In the genomic region with DNA sequence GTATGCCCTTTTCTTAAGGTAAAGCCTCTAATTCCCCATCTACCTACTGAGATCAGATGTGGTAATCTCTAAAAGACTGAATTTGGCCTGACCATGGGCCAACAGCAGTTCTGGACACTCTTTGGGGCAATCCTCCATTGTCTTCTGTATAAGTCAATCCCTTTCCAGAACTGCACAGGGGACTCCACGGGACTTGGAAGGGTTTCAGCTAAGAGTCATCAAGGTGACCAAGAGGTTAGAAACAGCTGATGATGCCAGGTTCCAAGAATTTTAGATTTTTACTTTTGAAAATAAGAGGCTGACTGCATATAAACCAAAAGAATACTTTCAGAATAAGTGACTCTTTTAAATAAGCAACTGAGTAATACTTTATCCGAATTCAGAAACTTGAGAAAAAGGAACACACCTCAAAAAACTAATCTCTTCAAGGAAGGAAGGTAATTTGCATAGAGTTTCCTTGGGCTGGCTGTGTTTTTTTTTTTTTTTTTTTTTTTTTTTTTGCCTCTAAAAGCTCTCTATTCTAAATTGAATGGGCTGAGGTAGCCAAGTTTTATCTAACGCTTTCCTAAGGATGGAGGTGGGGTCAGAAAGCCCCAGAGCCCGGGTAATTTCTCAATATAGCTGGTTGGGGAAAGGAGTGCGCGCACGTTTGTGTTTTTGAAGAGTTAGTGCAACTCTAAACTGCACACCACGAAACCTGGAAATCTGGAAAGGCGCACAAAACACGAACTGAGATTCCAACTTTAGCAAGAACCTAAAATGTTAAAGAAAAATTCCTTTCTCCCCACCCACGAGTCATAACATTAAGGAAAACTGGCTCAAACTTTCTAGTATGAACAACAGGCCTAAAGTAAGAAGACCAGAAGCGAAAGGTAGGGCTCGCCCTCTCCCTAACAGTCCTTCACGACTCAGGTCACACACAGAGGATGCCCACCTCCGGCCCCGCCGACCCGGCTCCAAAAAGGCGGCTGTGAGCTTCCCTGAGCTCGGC, we compare ENCODE assay signal across 8 cellular contexts. TPM values are rescaled to one million over a fixed set of nuclear protein-coding genes. Genes with fewer than 3 reads are reported as not detected.
DNase-seq lines count a peak whose midpoint lies in the region; ATAC-seq, FAIRE-seq and TF ChIP-seq lines count a peak whose summit lies in the region.

No MANE protein-coding gene starts in this region.

- peak overlapping the region; percentile 90 for H3K27ac Mint-ChIP-seq in activated naive CD8-positive, alpha-beta T cell treated with anti-CD3 and anti-CD28 coated beads, Interleukin-2, amount 50 U/mL, for 24 hours

- TF ChIP-seq CTCF in heart right ventricle (IDR thresholded peaks at IDR 0.05) (no peak), keratinocyte (optimal IDR thresholded peaks at IDR 0.05 in 1 of 3, IDR thresholded peaks at IDR 0.05 in 1 of 3, conservative IDR thresholded peaks at IDR 0.05 in 1 of 3; ENCODE audit: extremely low read depth in 1 of 3, insufficient read depth in 2 of 3, low read length in 3 of 3) (no peak)

- no peaks in the 10 kb centered on the region for H3K9me3 Mint-ChIP-seq in activated naive CD8-positive, alpha-beta T cell treated with anti-CD3 and anti-CD28 coated beads, Interleukin-2, amount 50 U/mL, for 24 hours

- H3K27me3 Mint-ChIP-seq in activated naive CD8-positive, alpha-beta T cell treated with anti-CD3 and anti-CD28 coated beads, Interleukin-2, amount 50 U/mL, for 24 hours, result peaks cover 2% of the 10 kb centered on the region

- DNase-seq in heart right ventricle (peak in 1 of 2 donors; percentile 52), Right ventricle myocardium inferior (ENCODE audit: missing footprints) (no peak), keratinocyte (ENCODE audit: low read depth, low spot score) (no peak), substantia nigra (lab: John Stamatoyannopoulos, UW) (peak in 1 of 49 donors; percentile 9), AML-193 (lab: John Stamatoyannopoulos, UW) (no peak), iPS-NIHi7 (ENCODE audit: extremely low spot score) (no peak)
- DNase-seq in activated naive CD8-positive, alpha-beta T cell treated with anti-CD3 and anti-CD28 coated beads, Interleukin-2, amount 50 U/mL, for 24 hours, result no peak
- no peak for DNase-seq in NK-92 treated with Interleukin-12 subunit alpha and Interleukin-12 subunit beta, amount 100 ng/mL, for 24 hours (lab: John Stamatoyannopoulos, UW)

- no peak for FAIRE-seq in keratinocyte (lab: Jason Lieb, UNC)

- H3K4me2 ChIP-seq in keratinocyte (ENCODE audit: control insufficient read depth, extremely low read depth, insufficient read depth, low read depth, low read length), result peak overlapping the region; percentile 66

- peaks cover 62% of the 10 kb centered on the region for H3K4me1 Mint-ChIP-seq in activated naive CD8-positive, alpha-beta T cell treated with anti-CD3 and anti-CD28 coated beads, Interleukin-2, amount 50 U/mL, for 24 hours

- H3K27me3 ChIP-seq in heart right ventricle (no peaks in the 10 kb centered on the region), keratinocyte (ENCODE audit: control insufficient read depth, extremely low read depth, insufficient read depth, low read length) (no peaks in the 10 kb centered on the region)

- H3K4me3 ChIP-seq in heart right ventricle (peak overlapping the region; percentile 73 to 100 (median 92)), keratinocyte (ENCODE audit: control insufficient read depth in 2 of 3, extremely low read depth in 1 of 3, insufficient read depth in 2 of 3, low read depth in 1 of 3, low read length in 3 of 3) (peak overlapping the region; percentile 81 to 96 (median 91))

- peaks cover 76% of the 10 kb centered on the region for H3K36me3 Mint-ChIP-seq in activated naive CD8-positive, alpha-beta T cell treated with anti-CD3 and anti-CD28 coated beads, Interleukin-2, amount 50 U/mL, for 24 hours (ENCODE audit: low read depth)

- 1 to 3% methylated on average over 20 of the region's 20 CpGs for WGBS in heart right ventricle, 2 donors

- peaks cover 56% of the 10 kb centered on the region for H3K79me2 ChIP-seq in keratinocyte (ENCODE audit: control insufficient read depth, insufficient read depth, low read length)

- peaks cover 3% of the 10 kb centered on the region for H3K9me1 ChIP-seq in keratinocyte (ENCODE audit: control insufficient read depth, extremely low read depth, insufficient read depth, low read length)

- no peaks in the 10 kb centered on the region for H3K9me3 ChIP-seq in heart right ventricle
- H3K9me3 ChIP-seq in keratinocyte (ENCODE audit: control insufficient read depth, low read depth, low read length), result no peaks in the 10 kb centered on the region

- peak overlapping the region; percentile 93 for H3K4me3 Mint-ChIP-seq in activated naive CD8-positive, alpha-beta T cell treated with anti-CD3 and anti-CD28 coated beads, Interleukin-2, amount 50 U/mL, for 24 hours

- H2AFZ ChIP-seq in keratinocyte (ENCODE audit: control insufficient read depth, low read length), result no peak overlapping the region

- intact Hi-C loops in heart right ventricle (cut with DNase I), result loop anchor here in 4 of 10 donors (5.0 to 10.0 kb wide), 4 partner anchors 41 to 84 kb away; partner anchors contain the start of gene DNAJB5 (in 2 of the 4)
- intact Hi-C loops in Right ventricle myocardium inferior (cut with DNase I), result loop anchor here (2.0 kb wide), 1 partner anchor 76 kb away; no protein-coding TSS in a partner anchor

- ATAC-seq in heart right ventricle, result peak in 1 of 8 donors; percentile 45
- ATAC-seq in Right ventricle myocardium inferior, result no peak
- no peak for ATAC-seq in activated naive CD8-positive, alpha-beta T cell treated with anti-CD3 and anti-CD28 coated beads, Interleukin-2, amount 50 U/mL, for 24 hours

- peaks cover 41% of the 10 kb centered on the region for H4K20me1 ChIP-seq in keratinocyte (ENCODE audit: control insufficient read depth, extremely low read depth, insufficient read depth, low read length)

- H3K9ac ChIP-seq in keratinocyte (ENCODE audit: control insufficient read depth, extremely low read depth, insufficient read depth, low read length), result peak overlapping the region; percentile 97

- peaks cover 0 to 67% (median 21%) of the 10 kb centered on the region in 9 donors for H3K36me3 ChIP-seq in heart right ventricle
- peaks cover 19 to 32% of the 10 kb centered on the region in 2 experiments for H3K36me3 ChIP-seq in keratinocyte (ENCODE audit: control insufficient read depth in 2 of 2, extremely low read depth in 1 of 2, insufficient read depth in 2 of 2, low read length in 2 of 2)

- H3K27ac ChIP-seq in heart right ventricle (peak overlapping the region; percentile 96 to 100 (median 100)), keratinocyte (ENCODE audit: control insufficient read depth, insufficient read depth, low read length) (peak overlapping the region; percentile 94), substantia nigra (ENCODE audit: low read depth, low read length, poor library complexity, severe bottlenecking) (peak overlapping the region; percentile 92)

- peaks cover 0 to 49% (median 39%) of the 10 kb centered on the region in 9 donors for H3K4me1 ChIP-seq in heart right ventricle
- peaks cover 43% of the 10 kb centered on the region for H3K4me1 ChIP-seq in keratinocyte (ENCODE audit: control insufficient read depth, extremely low read depth, insufficient read depth, low read length)

- dilution Hi-C loops in keratinocyte (cut with MboI; ENCODE audit: extremely low pct_ligation_motif_present, low sequenced_read_pairs), result no loop called here

RNA-seq across cellular contexts. Expression of gene VCP, which starts 1.3 kb away (rescaled TPM):
- total RNA-seq in heart right ventricle (100 to 1,000 TPM; 227 to 385 (median 300) TPM), Right ventricle myocardium inferior (258 TPM)
- polyA plus RNA-seq in heart right ventricle (100 to 1,000 TPM in 1 of 2 donors, 10 to 100 TPM in 1; 69.9 to 248 TPM), keratinocyte (339 to 414 TPM (median 356 TPM) in 3 replicates)
- 109 TPM for polyA plus RNA-seq in keratinocyte (2011; ENCODE audit: low read depth)
- polyA plus RNA-seq in keratinocyte (2011; cell fraction: cytosol; rRNA removed), result 235 and 294 TPM in 2 replicates
- 447 and 511 TPM in 2 replicates for polyA plus RNA-seq in keratinocyte (2011; cell fraction: nucleus; rRNA removed)
- 197 and 386 TPM in 2 replicates for polyA plus RNA-seq in keratinocyte (2012; ENCODE audit: low replicate concordance)
- polyA minus RNA-seq in keratinocyte, result 460 to 537 TPM (median 484 TPM) in 3 replicates
- polyA minus RNA-seq in keratinocyte (2011; cell fraction: cytosol; rRNA and poly(A)+ RNA removed), result 296 TPM
- polyA minus RNA-seq in keratinocyte (2011; cell fraction: nucleus; rRNA and poly(A)+ RNA removed), result 417 and 614 TPM in 2 replicates

RNA-seq across cellular contexts. Expression of gene FANCG, which starts 8.6 kb away (rescaled TPM):
- 1 to 10 TPM; 2.6 to 9.8 (median 4.5) TPM for total RNA-seq in heart right ventricle
- polyA plus RNA-seq in heart right ventricle, result 1 to 10 TPM; 3.4 to 6.4 TPM
- 4.2 TPM for total RNA-seq in Right ventricle myocardium inferior
- 9.4 to 14.6 TPM (median 14.5 TPM) in 3 replicates for polyA plus RNA-seq in keratinocyte
- polyA plus RNA-seq in keratinocyte (2011; ENCODE audit: low read depth), result 8.3 TPM
- polyA plus RNA-seq in keratinocyte (2011; cell fraction: cytosol; rRNA removed), result 5.1 and 7.0 TPM in 2 replicates
- 27.6 and 30.3 TPM in 2 replicates for polyA plus RNA-seq in keratinocyte (2011; cell fraction: nucleus; rRNA removed)
- 10.5 and 16.2 TPM in 2 replicates for polyA plus RNA-seq in keratinocyte (2012; ENCODE audit: low replicate concordance)
- polyA minus RNA-seq in keratinocyte, result 5.7 to 16.3 TPM (median 16.1 TPM) in 3 replicates
- 4.0 TPM for polyA minus RNA-seq in keratinocyte (2011; cell fraction: cytosol; rRNA and poly(A)+ RNA removed)
- 7.4 and 11.3 TPM in 2 replicates for polyA minus RNA-seq in keratinocyte (2011; cell fraction: nucleus; rRNA and poly(A)+ RNA removed)

RNA-seq across cellular contexts. Expression of gene PIGO, which starts 25.3 kb away (rescaled TPM):
- total RNA-seq in heart right ventricle (10 to 100 TPM in 4 of 10 donors, 1 to 10 TPM in 6; 8.2 to 12.3 (median 9.9) TPM), Right ventricle myocardium inferior (8.5 TPM)
- polyA plus RNA-seq in heart right ventricle (10 to 100 TPM; 10.6 to 10.7 TPM), keratinocyte (18.6 to 27.0 TPM (median 20.7 TPM) in 3 replicates)
- 7.3 TPM for polyA plus RNA-seq in keratinocyte (2011; ENCODE audit: low read depth)
- polyA plus RNA-seq in keratinocyte (2011; cell fraction: cytosol; rRNA removed), result 6.6 and 8.7 TPM in 2 replicates
- polyA plus RNA-seq in keratinocyte (2011; cell fraction: nucleus; rRNA removed), result 40.9 and 44.2 TPM in 2 replicates
- polyA plus RNA-seq in keratinocyte (2012; ENCODE audit: low replicate concordance), result 12.0 and 19.7 TPM in 2 replicates
- 27.8 to 50.9 TPM (median 29.3 TPM) in 3 replicates for polyA minus RNA-seq in keratinocyte
- 8.1 TPM for polyA minus RNA-seq in keratinocyte (2011; cell fraction: cytosol; rRNA and poly(A)+ RNA removed)
- 32.5 and 39.8 TPM in 2 replicates for polyA minus RNA-seq in keratinocyte (2011; cell fraction: nucleus; rRNA and poly(A)+ RNA removed)

RNA-seq across cellular contexts. Expression of gene STOML2, which starts 31.8 kb away (rescaled TPM):
- total RNA-seq in heart right ventricle (100 to 1,000 TPM; 122 to 153 (median 127) TPM), Right ventricle myocardium inferior (156 TPM)
- polyA plus RNA-seq in heart right ventricle (100 to 1,000 TPM in 1 of 2 donors, 10 to 100 TPM in 1; 43.7 to 151 TPM), keratinocyte (149 to 174 TPM (median 154 TPM) in 3 replicates)
- polyA plus RNA-seq in keratinocyte (2011; ENCODE audit: low read depth), result 53.8 TPM
- 129 and 146 TPM in 2 replicates for polyA plus RNA-seq in keratinocyte (2011; cell fraction: cytosol; rRNA removed)
- 70.7 and 85.4 TPM in 2 replicates for polyA plus RNA-seq in keratinocyte (2011; cell fraction: nucleus; rRNA removed)
- 109 and 138 TPM in 2 replicates for polyA plus RNA-seq in keratinocyte (2012; ENCODE audit: low replicate concordance)
- polyA minus RNA-seq in keratinocyte, result 86.9 to 195 TPM (median 104 TPM) in 3 replicates
- polyA minus RNA-seq in keratinocyte (2011; cell fraction: cytosol; rRNA and poly(A)+ RNA removed), result 49.5 TPM
- 10.3 and 18.0 TPM in 2 replicates for polyA minus RNA-seq in keratinocyte (2011; cell fraction: nucleus; rRNA and poly(A)+ RNA removed)

RNA-seq across cellular contexts. Expression of gene ATOSB, which starts 44.5 kb away (rescaled TPM):
- 10 to 100 TPM; 12.2 to 20.3 (median 17.1) TPM for total RNA-seq in heart right ventricle
- 10 to 100 TPM; 25.5 to 31.6 TPM for polyA plus RNA-seq in heart right ventricle
- total RNA-seq in Right ventricle myocardium inferior, result 15.5 TPM
- 32.7 to 51.3 TPM (median 39.4 TPM) in 3 replicates for polyA plus RNA-seq in keratinocyte
- polyA plus RNA-seq in keratinocyte (2011; ENCODE audit: low read depth), result 6.2 TPM
- polyA plus RNA-seq in keratinocyte (2011; cell fraction: cytosol; rRNA removed), result 43.2 and 52.8 TPM in 2 replicates
- 67.9 and 80.4 TPM in 2 replicates for polyA plus RNA-seq in keratinocyte (2011; cell fraction: nucleus; rRNA removed)
- polyA plus RNA-seq in keratinocyte (2012; ENCODE audit: low replicate concordance), result 19.0 and 29.9 TPM in 2 replicates
- polyA minus RNA-seq in keratinocyte, result 29.3 to 47.8 TPM (median 40.4 TPM) in 3 replicates
- polyA minus RNA-seq in keratinocyte (2011; cell fraction: cytosol; rRNA and poly(A)+ RNA removed), result 44.1 TPM
- polyA minus RNA-seq in keratinocyte (2011; cell fraction: nucleus; rRNA and poly(A)+ RNA removed), result 30.5 and 37.5 TPM in 2 replicates
